Comparison of ENCODE assay signal across 8 cellular contexts in the genomic region with DNA sequence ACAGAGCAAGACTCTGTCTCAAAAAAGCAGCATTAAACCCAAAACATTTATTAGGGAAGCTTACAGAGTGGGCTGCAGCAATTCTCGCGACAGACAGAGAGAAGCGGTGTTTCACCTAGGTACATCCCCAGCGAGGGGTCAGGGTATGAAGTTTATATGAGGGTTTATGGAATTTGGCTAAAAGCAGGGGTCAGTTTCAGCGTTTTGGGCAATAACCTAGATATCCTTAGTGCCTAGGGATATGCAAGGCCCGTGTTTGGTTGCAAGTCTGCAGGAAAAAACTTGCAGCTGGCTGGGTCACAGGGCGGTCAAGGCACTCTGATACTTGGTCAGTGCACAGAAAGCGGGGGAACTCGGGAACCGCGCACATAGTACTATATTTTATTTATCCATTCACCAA.
DNase-seq lines count a peak whose midpoint lies in the region; ATAC-seq lines count a peak whose summit lies in the region.

No MANE protein-coding gene starts in this region.

- H3K27me3 ChIP-seq in muscle layer of colon (ENCODE audit: control insufficient read depth in 1 of 2, insufficient read depth in 2 of 2, low read length in 2 of 2) = no peaks in the 10 kb centered on the region

- no peak for ATAC-seq in GM19397 (IDR thresholded peaks at IDR 0.05; ENCODE audit: unreplicated experiment)

- peak overlapping the region; percentile 7 to 98 for H3K4me3 ChIP-seq in muscle layer of colon (ENCODE audit: low read depth in 1 of 2, low read length in 2 of 2)

- peak overlapping the region; percentile 12 for H3K27ac ChIP-seq in muscle layer of colon (ENCODE audit: low read depth, low read length)

- DNase-seq in ELF-1 (ENCODE audit: low read depth, low spot score) = peak; percentile 18
- DNase-seq in NCI-H1092 (lab: John Stamatoyannopoulos, UW) = peak; percentile 9
- DNase-seq in cerebellar cortex (ENCODE audit: low spot score) = peak; percentile 40
- no peak for DNase-seq in cerebellar nuclear complex (lab: John Stamatoyannopoulos, UW)
- no peak for DNase-seq in OCI-M2 (lab: John Stamatoyannopoulos, UW; ENCODE audit: unreplicated experiment)
- no peak for DNase-seq in NCI-H82 treated with DMSO at 0.1 percent for 48 hours (lab: John Stamatoyannopoulos, UW; ENCODE audit: unreplicated experiment)

- no peaks in the 10 kb centered on the region for H3K9me3 ChIP-seq in muscle layer of colon (ENCODE audit: low read length)

- peaks cover 12% of the 10 kb centered on the region for H3K36me3 ChIP-seq in muscle layer of colon (ENCODE audit: insufficient read depth, low read length)

- H3K4me1 ChIP-seq in muscle layer of colon (ENCODE audit: insufficient read depth, low read length) = peaks cover 19% of the 10 kb centered on the region

- no peak overlapping the region for H3K9ac ChIP-seq in muscle layer of colon (ENCODE audit: low read length)

Comparison
In these comparisons a context has a peak if more than half of its experiments do, and no peak if none do; other contexts are left out.
1. DNase-seq: peak in ELF-1 (single experiment), NCI-H1092 (single experiment) and cerebellar cortex (single experiment); none in cerebellar nuclear complex (0 of 2), OCI-M2 (single experiment) and NCI-H82 treated with DMSO at 0.1 percent for 48 hours (single experiment).